15 cellular contexts compared by ENCODE assay signal in the genomic region with DNA sequence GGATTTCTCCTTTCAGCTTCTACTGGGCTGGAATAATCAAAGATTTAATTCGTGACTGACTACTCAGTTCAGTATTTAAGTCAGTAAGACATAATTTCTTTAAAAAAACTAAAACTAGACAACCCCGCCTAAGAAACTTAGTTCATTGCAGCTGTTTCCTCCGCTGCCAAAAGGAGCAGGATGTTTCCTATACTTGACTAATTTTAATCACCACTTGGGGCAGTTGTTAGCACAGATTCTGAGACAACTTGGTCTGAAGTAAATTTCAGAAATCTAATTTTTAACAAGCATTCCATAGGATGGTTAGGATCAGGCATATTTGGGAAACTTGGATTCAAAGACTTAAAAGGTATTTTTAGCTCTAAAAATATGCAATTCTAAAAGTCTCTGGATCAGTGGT.
DNase-seq lines count a peak whose midpoint lies in the region; ATAC-seq and FAIRE-seq lines count a peak whose summit lies in the region.
"Had no signal": no experiment of that assay in that cellular context is flagged by ENCODE, and none has a peak within 500 bp of the region (broad histone marks: within the 10 kb centered on the region; RNA-seq: fewer than 3 reads in every experiment).

No MANE protein-coding gene starts in this region.

- H3K36me3 Mint-ChIP-seq in activated T-cell treated with anti-CD3 and anti-CD28 coated beads, Interleukin-2, amount 50 U/mL, for 24 hours (ENCODE audit: low read depth) = peaks cover 97% of the 10 kb centered on the region

- H3K4me1 Mint-ChIP-seq in activated T-cell treated with anti-CD3 and anti-CD28 coated beads, Interleukin-2, amount 50 U/mL, for 24 hours (ENCODE audit: low read depth) = peaks cover 30% of the 10 kb centered on the region
- peaks cover 29% of the 10 kb centered on the region for H3K4me1 Mint-ChIP-seq in stimulated activated naive CD8-positive, alpha-beta T cell treated with anti-CD3 and anti-CD28 coated beads, Interleukin-15, amount 100 ng/mL, for 72 hours
- H3K4me1 Mint-ChIP-seq: activated B cell treated with CpG ODN at 0.5 μM for 24 hours had no signal

- no peaks in the 10 kb centered on the region for H3K9me3 Mint-ChIP-seq in activated T-cell treated with anti-CD3 and anti-CD28 coated beads, Interleukin-2, amount 50 U/mL, for 24 hours
- no peaks in the 10 kb centered on the region for H3K9me3 Mint-ChIP-seq in stimulated activated naive CD8-positive, alpha-beta T cell treated with anti-CD3 and anti-CD28 coated beads, Interleukin-15, amount 100 ng/mL, for 72 hours
- H3K9me3 Mint-ChIP-seq: activated B cell treated with CpG ODN at 0.5 μM for 24 hours had no signal

- DNase-seq in activated T-cell treated with anti-CD3 and anti-CD28 coated beads, Interleukin-2, amount 50 U/mL, for 24 hours = no peak
- DNase-seq in activated T-cell treated with anti-CD3 and anti-CD28 coated beads, Interleukin-2, amount 50 U/mL, for 1 hour = no peak
- peak; percentile 16 for DNase-seq in fibroblast of the conjunctiva (ENCODE audit: low read depth)
- peak; percentile 13 for DNase-seq in stromal cell of bone marrow (ENCODE audit: low read depth)
- no peak for DNase-seq in stimulated activated naive CD8-positive, alpha-beta T cell treated with anti-CD3 and anti-CD28 coated beads, Interleukin-15, amount 100 ng/mL, for 72 hours
- no peak for DNase-seq in LoVo (ENCODE audit: low spot score)
- DNase-seq: activated B cell treated with CpG ODN at 0.5 μM for 24 hours, GF-D8, lower lobe of right lung, NCI-H1436 treated with DMSO at 0.1 percent for 48 hours, NCI-H748 treated with DMSO at 0.1 percent for 48 hours, posterior cingulate gyrus, substantia nigra had no signal

- FAIRE-seq in TTC549 (lab: Jason Lieb, UNC) = peak; percentile 31

- H3K4me3 Mint-ChIP-seq in activated T-cell treated with anti-CD3 and anti-CD28 coated beads, Interleukin-2, amount 50 U/mL, for 24 hours = no peak overlapping the region
- H3K4me3 Mint-ChIP-seq in stimulated activated naive CD8-positive, alpha-beta T cell treated with anti-CD3 and anti-CD28 coated beads, Interleukin-15, amount 100 ng/mL, for 72 hours = no peak overlapping the region
- H3K4me3 Mint-ChIP-seq: activated B cell treated with CpG ODN at 0.5 μM for 24 hours had no signal

- H3K27ac Mint-ChIP-seq in activated T-cell treated with anti-CD3 and anti-CD28 coated beads, Interleukin-2, amount 50 U/mL, for 24 hours = peak overlapping the region; percentile 61
- peak overlapping the region in 1 of 2 donors; percentile 71 for H3K27ac Mint-ChIP-seq in stimulated activated naive CD8-positive, alpha-beta T cell treated with anti-CD3 and anti-CD28 coated beads, Interleukin-15, amount 100 ng/mL, for 72 hours

- H3K27me3 Mint-ChIP-seq in activated T-cell treated with anti-CD3 and anti-CD28 coated beads, Interleukin-2, amount 50 U/mL, for 24 hours = no peaks in the 10 kb centered on the region
- H3K27me3 Mint-ChIP-seq in stimulated activated naive CD8-positive, alpha-beta T cell treated with anti-CD3 and anti-CD28 coated beads, Interleukin-15, amount 100 ng/mL, for 72 hours = no peaks in the 10 kb centered on the region
- H3K27me3 Mint-ChIP-seq: activated B cell treated with CpG ODN at 0.5 μM for 24 hours had no signal

- no peak for ATAC-seq in stimulated activated naive CD8-positive, alpha-beta T cell treated with anti-CD3 and anti-CD28 coated beads, Interleukin-15, amount 100 ng/mL, for 72 hours
- no peak for ATAC-seq in HG02938 (IDR thresholded peaks at IDR 0.05; ENCODE audit: unreplicated experiment)
- ATAC-seq: lower lobe of right lung had no signal

Comparison
In these comparisons a context has a peak if more than half of its experiments do, and no peak if none do; other contexts are left out.
1. DNase-seq: peak in fibroblast of the conjunctiva (single experiment) and stromal cell of bone marrow (single experiment); none in activated T-cell treated with anti-CD3 and anti-CD28 coated beads, Interleukin-2, amount 50 U/mL, for 24 hours (single experiment), activated T-cell treated with anti-CD3 and anti-CD28 coated beads, Interleukin-2, amount 50 U/mL, for 1 hour (single experiment), stimulated activated naive CD8-positive, alpha-beta T cell treated with anti-CD3 and anti-CD28 coated beads, Interleukin-15, amount 100 ng/mL, for 72 hours (0 of 2) and LoVo (single experiment).